5 cellular contexts compared by ENCODE assay signal in the genomic region with DNA sequence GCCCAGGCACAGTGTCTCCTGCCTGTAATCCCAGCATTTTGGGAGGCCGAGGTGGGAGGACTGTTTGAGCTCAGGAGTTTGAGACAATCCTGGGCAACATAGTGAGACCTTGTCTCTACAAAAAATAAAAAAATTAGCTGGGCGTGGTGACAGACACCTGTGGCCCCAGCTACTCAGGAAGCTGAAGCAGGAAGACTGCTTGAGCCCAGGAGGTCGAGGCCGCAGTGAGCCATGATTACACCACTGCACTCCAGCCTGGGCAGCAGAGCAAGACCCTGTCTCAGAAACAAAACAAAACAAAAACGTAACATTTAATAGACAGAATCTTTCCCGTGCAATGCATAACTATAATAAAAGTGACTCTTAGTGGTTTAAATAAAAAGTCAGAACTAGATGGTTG.
DNase-seq lines count a peak whose midpoint lies in the region; ATAC-seq, FAIRE-seq and TF ChIP-seq lines count a peak whose summit lies in the region.
"Not testable (repeated sequence)": the region's sequence is repeated elsewhere in the genome, so short reads cannot be mapped to it uniquely, and the experiment has no call there.

No MANE protein-coding gene starts in this region.

- not testable (repeated sequence) for H3K4me3 Mint-ChIP-seq in activated naive CD4-positive, alpha-beta T cell treated with anti-CD3 and anti-CD28 coated beads, Interleukin-2, amount 50 U/mL, for 24 hours

- FAIRE-seq in GM12891 (lab: Jason Lieb, UNC), result peak; percentile 5
- FAIRE-seq in HepG2 (lab: Jason Lieb, UNC), result not testable (repeated sequence)

- H3K79me2 ChIP-seq in HepG2 (ENCODE audit: insufficient read depth, low read length), result not testable (repeated sequence)

- CTCF ChIA-PET in HepG2 (lab: Yijun Ruan, JAX; ENCODE audit: low intra/inter-chr PET ratio, low total read pairs), result not testable (repeated sequence)

- not testable (repeated sequence) for BruUV-seq in HepG2 (replicated peaks; lab: Mats Ljungman, UMichigan)

- H2AFZ ChIP-seq in HepG2 (ENCODE audit: low read length), result not testable (repeated sequence)

- H3K27me3 Mint-ChIP-seq in activated naive CD4-positive, alpha-beta T cell treated with anti-CD3 and anti-CD28 coated beads, Interleukin-2, amount 50 U/mL, for 24 hours, result not testable (repeated sequence)

- TF ChIP-seq RAD21 in HepG2 (CRISPR knock-in tag; IDR thresholded peaks at IDR 0.05), result not testable (repeated sequence)

- H3K4me3 ChIP-seq in BLaER1; HepG2 (replicated peaks in 1 of 3; ENCODE audit: insufficient read depth in 1 of 3, low read depth in 2 of 3, low read length in 3 of 3); spleen: not testable (repeated sequence)

- not testable (repeated sequence) for H3K9me3 Mint-ChIP-seq in activated naive CD4-positive, alpha-beta T cell treated with anti-CD3 and anti-CD28 coated beads, Interleukin-2, amount 50 U/mL, for 24 hours

- peaks cover 41% of the 10 kb centered on the region for H3K4me1 Mint-ChIP-seq in activated naive CD4-positive, alpha-beta T cell treated with anti-CD3 and anti-CD28 coated beads, Interleukin-2, amount 50 U/mL, for 24 hours

- H3K27me3 ChIP-seq in BLaER1; HepG2 (ENCODE audit: control insufficient read depth in 1 of 2, insufficient read depth in 2 of 2, low read length in 2 of 2); spleen (replicated peaks in 1 of 7): not testable (repeated sequence)

- not testable (repeated sequence) for H4K20me1 ChIP-seq in BLaER1; HepG2 (ENCODE audit: insufficient read depth, low read length)

- peaks cover 72% of the 10 kb centered on the region for H3K4me1 ChIP-seq in BLaER1
- not testable (repeated sequence) for H3K4me1 ChIP-seq in HepG2 (ENCODE audit: insufficient read depth, low read length)
- H3K4me1 ChIP-seq in spleen, result peaks cover 10 to 83% (median 55%) of the 10 kb centered on the region in 6 donors

- H3K4me2 ChIP-seq in BLaER1, result peak overlapping the region; percentile 43
- H3K4me2 ChIP-seq in HepG2 (ENCODE audit: low read depth, low read length), result not testable (repeated sequence)

- not testable (repeated sequence) for TF ChIP-seq CTCF in HepG2 (CRISPR knock-in tag; IDR thresholded peaks at IDR 0.05); spleen (IDR thresholded peaks at IDR 0.05 in 8 of 11, conservative IDR thresholded peaks at IDR 0.05 in 3 of 11)

- H3K36me3 Mint-ChIP-seq in activated naive CD4-positive, alpha-beta T cell treated with anti-CD3 and anti-CD28 coated beads, Interleukin-2, amount 50 U/mL, for 24 hours, result not testable (repeated sequence)

- not testable (repeated sequence) for DNase-seq in GM12891 (ENCODE audit: insufficient read length, low spot score); HepG2 (ENCODE audit: low spot score)
- DNase-seq in spleen, result peak; percentile 71

- H3K27ac ChIP-seq in BLaER1; HepG2 (ENCODE audit: extremely low read length, insufficient read depth, low read length): not testable (repeated sequence)
- H3K27ac ChIP-seq in spleen, result peak overlapping the region in 7 of 8 donors; percentile 0 to 67 (median 24)

- not testable (repeated sequence) for H3K36me3 ChIP-seq in BLaER1; HepG2 (replicated peaks in 1 of 2; ENCODE audit: control insufficient read depth in 1 of 2, insufficient read depth in 2 of 2, low read length in 2 of 2)
- peaks cover 0 to 20% (median 1%) of the 10 kb centered on the region in 6 donors for H3K36me3 ChIP-seq in spleen

- WGBS in HepG2 (ENCODE audit: low lambda C conversion rate), result 88% methylated on average over 6 of the region's 6 CpGs
- WGBS in spleen, 5 donors, result 46 to 60% (median 54%) methylated on average over 6 of the region's 6 CpGs

- TF ChIP-seq POLR2A in GM12891 (IDR thresholded peaks at IDR 0.05; ENCODE audit: low read depth, low read length); HepG2 (IDR thresholded peaks at IDR 0.05; ENCODE audit: insufficient read depth in 1 of 2, low read depth in 2 of 2, low read length in 2 of 2); spleen (IDR thresholded peaks at IDR 0.05): not testable (repeated sequence)

- POLR2A ChIA-PET in HepG2 (lab: Yijun Ruan, JAX), result not testable (repeated sequence)

- in situ Hi-C loops in HepG2 (cut with HindIII; ENCODE audit: extremely low pct_ligation_motif_present, low pct_unique_long_range_greater_than_20kb), result not testable (repeated sequence)

- not testable (repeated sequence) for TF ChIP-seq EP300 in HepG2 (IDR thresholded peaks at IDR 0.05; ENCODE audit: low read depth in 2 of 2, low read length in 2 of 2); HepG2 (CRISPR knock-in tag; IDR thresholded peaks at IDR 0.05; ENCODE audit: borderline replicate concordance)

- not testable (repeated sequence) for H3K9ac ChIP-seq in BLaER1; HepG2 (ENCODE audit: insufficient read depth, low read depth, low read length)

- not testable (repeated sequence) for H3K9me3 ChIP-seq in BLaER1; HepG2 (ENCODE audit: low read length); spleen

- intact Hi-C loops in HepG2 (cut with micrococcal nuclease; ENCODE audit: unreplicated experiment); spleen (cut with DNase I; ENCODE audit: low total_unique reads): not testable (repeated sequence)

- peak overlapping the region; percentile 23 for H3K27ac Mint-ChIP-seq in activated naive CD4-positive, alpha-beta T cell treated with anti-CD3 and anti-CD28 coated beads, Interleukin-2, amount 50 U/mL, for 24 hours

- ATAC-seq in HepG2, result not testable (repeated sequence)

TF ChIP-seq in HepG2, 621 proteins besides CTCF, POLR2A, EP300 and RAD21:
- TF ChIP-seq ZNF121 (CRISPR knock-in tag; IDR thresholded peaks at IDR 0.05), result peak; percentile 30; the same call in 1 of the 2 replicates
